Comparison of ENCODE assay signal across 1 cellular context in the genomic region with DNA sequence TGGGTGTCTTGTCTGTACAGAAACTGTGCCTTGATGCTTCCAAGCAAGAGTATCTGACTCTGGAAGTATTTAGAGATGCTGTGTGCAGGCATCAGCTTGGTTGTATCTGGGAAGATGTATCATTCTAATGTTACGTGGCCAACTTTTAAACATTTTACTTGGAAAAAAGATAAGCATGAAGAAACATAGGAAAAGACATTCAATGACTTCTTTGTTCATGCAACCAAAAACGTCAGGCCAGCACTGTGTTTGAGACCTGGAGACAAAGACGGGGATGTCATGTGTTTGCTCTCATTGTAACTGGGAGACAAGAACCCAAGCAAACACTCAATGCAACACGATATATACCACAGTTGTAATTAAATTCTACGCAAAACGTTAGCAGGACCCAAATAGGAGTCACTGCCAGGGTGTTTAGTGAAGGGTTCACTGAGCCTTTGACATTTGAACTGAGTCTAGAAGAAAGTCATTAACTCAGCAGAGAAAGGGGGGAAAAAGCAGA.
TF ChIP-seq lines count a peak whose summit lies in the region.

No MANE protein-coding gene starts in this region.

TF ChIP-seq in K562, 482 proteins besides CTCF, POLR2A, EP300 and RAD21 (continued from another document):
- TF ChIP-seq, protein P1, sequence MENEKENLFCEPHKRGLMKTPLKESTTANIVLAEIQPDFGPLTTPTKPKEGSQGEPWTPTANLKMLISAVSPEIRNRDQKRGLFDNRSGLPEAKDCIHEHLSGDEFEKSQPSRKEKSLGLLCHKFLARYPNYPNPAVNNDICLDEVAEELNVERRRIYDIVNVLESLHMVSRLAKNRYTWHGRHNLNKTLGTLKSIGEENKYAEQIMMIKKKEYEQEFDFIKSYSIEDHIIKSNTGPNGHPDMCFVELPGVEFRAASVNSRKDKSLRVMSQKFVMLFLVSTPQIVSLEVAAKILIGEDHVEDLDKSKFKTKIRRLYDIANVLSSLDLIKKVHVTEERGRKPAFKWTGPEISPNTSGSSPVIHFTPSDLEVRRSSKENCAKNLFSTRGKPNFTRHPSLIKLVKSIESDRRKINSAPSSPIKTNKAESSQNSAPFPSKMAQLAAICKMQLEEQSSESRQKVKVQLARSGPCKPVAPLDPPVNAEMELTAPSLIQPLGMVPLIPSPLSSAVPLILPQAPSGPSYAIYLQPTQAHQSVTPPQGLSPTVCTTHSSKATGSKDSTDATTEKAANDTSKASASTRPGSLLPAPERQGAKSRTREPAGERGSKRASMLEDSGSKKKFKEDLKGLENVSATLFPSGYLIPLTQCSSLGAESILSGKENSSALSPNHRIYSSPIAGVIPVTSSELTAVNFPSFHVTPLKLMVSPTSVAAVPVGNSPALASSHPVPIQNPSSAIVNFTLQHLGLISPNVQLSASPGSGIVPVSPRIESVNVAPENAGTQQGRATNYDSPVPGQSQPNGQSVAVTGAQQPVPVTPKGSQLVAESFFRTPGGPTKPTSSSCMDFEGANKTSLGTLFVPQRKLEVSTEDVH (IDR thresholded peaks at IDR 0.05; ENCODE audit: low read depth, partially characterized antibody): no peak
- TF ChIP-seq E2F3 (CRISPR knock-in tag; IDR thresholded peaks at IDR 0.05) (no peak), BRCA1 (IDR thresholded peaks at IDR 0.05) (no peak), BRCA1 (CRISPR knock-in tag; IDR thresholded peaks at IDR 0.05) (no peak), BHLHE40 (IDR thresholded peaks at IDR 0.05; ENCODE audit: low read length) (no peak), CHD4 (IDR thresholded peaks at IDR 0.05; ENCODE audit: insufficient read depth, insufficient replicate concordance, low read depth, low read length, poor library complexity, severe bottlenecking) (no peak), MCM7 (IDR thresholded peaks at IDR 0.05) (no peak), GATA2 (CRISPR knock-in tag; IDR thresholded peaks at IDR 0.05) (no peak), SMAD4 (CRISPR knock-in tag; conservative IDR thresholded peaks at IDR 0.05) (no peak), ZNF436 (CRISPR knock-in tag; IDR thresholded peaks at IDR 0.05) (no peak)
